8 cellular contexts compared by ENCODE assay signal in the genomic region with DNA sequence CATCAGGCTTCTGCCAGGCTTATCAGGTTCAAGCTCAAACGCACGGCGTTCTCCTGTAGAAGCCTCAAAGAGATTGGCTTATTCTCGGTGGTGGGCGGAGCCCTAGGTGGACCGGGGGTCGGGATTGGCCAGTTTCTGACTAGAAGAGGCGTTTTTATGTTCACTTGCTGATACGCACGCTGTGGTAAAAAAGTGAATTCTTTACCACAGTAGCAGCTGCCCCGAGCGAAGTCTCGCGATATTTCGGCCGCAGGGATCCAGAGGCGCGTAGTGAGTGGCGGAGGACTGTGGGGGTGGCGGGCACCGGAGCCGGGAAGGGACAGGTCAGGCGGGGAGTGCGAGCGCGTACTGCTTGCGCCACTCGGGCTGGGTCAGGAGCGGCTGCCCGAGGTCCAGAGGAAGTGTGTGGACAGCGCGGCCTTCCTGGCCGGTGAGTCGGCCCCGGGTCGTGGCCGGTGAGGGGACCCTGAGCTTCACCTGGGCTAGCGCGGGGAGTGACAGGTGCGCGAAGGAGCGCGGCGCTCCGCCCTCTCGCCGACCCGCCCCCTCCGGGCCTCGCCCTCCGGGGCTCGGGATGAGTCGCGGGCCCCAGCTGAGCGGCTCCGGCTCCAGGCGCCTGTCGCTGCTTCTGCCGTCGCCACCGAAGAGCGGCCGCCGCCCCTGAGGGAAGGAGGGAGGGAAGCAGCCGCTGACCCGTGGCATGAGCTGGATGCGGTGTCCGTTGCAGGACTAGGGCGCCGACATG. TPM values are rescaled to one million over a fixed set of nuclear protein-coding genes. Genes with fewer than 3 reads are reported as not detected.
DNase-seq lines count a peak whose midpoint lies in the region; ATAC-seq and TF ChIP-seq lines count a peak whose summit lies in the region.

A gene with protein sequence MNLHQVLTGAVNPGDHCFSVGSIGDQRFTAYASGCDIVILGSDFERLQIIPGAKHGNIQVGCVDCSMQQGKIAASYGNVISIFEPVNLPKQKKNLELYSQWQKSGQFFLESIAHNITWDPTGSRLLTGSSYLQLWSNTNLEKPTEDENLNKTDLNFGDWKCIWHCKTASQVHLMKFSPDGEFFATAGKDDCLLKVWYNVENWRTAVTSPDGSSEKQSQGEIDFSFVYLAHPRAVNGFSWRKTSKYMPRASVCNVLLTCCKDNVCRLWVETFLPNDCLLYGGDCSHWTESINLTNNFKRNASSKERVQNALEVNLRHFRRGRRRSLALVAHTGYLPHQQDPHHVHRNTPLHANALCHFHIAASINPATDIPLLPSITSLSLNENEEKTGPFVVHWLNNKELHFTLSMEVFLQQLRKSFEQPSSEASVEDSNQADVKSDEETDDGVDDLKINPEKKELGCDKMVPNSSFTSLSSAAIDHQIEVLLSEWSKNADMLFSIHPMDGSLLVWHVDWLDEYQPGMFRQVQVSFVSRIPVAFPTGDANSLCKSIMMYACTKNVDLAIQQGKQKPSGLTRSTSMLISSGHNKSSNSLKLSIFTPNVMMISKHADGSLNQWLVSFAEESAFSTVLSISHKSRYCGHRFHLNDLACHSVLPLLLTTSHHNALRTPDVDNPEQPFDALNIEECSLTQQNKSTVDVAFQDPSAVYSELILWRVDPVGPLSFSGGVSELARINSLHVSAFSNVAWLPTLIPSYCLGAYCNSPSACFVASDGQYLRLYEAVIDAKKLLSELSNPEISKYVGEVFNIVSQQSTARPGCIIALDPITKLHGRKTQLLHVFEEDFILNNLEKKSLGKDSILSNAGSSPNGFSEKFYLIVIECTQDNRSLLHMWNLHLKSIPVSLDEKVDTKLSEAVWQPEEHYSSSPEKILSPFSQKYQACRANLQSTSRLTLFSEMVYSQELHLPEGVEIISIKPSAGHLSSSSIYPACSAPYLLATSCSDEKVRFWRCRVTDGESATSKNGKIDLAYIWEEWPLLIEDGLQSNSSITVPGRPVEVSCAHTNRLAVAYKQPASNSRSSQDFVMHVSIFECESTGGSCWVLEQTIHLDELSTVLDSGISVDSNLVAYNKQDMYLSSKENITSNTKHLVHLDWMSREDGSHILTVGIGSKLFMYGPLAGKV (N-terminal part only) (plus strand): TSS at position 260 of the 745 bp plus-strand sequence. CDS start 483 bp downstream, at position 743.

- H3K4me1 Mint-ChIP-seq in activated B cell treated with CpG ODN at 0.5 μM for 24 hours (peaks cover 48% of the 10 kb centered on the region), immature natural killer cell (peaks cover 38 to 50% of the 10 kb centered on the region in 2 donors)

- DNase-seq in AG04449 (ENCODE audit: low read depth, low spot score) (peak; percentile 96), NCI-H345 (lab: John Stamatoyannopoulos, UW) (peak; percentile 98), activated B cell treated with CpG ODN at 0.5 μM for 24 hours (peak; percentile 95), caudate nucleus (lab: John Stamatoyannopoulos, UW) (peak; percentile 80 to 100 (median 97)), immature natural killer cell (peak; percentile 96 to 98 (median 98)), smooth muscle cell of the brain vasculature (ENCODE audit: low read depth, low spot score) (peak; percentile 97)

- POLR2A ChIA-PET in AG04449 (lab: Yijun Ruan, JAX) = interaction anchor here (0.6 to 1.2 kb wide), 8 partner anchors 10 to 349 kb away, joined by 3 to 8 read pairs (median 3); a partner anchor contains a TSS
- POLR2A ChIA-PET in activated B cell treated with CpG ODN at 0.5 μM for 24 hours (lab: Charles Lee) = interaction anchor here (0.5 to 2.3 kb wide), 41 partner anchors 9 to 368 kb away, joined by 3 to 37 read pairs (median 6); a partner anchor contains a TSS

- CTCF ChIA-PET in AG04449 (lab: Yijun Ruan, JAX) (interaction anchor here (0.6 to 3.3 kb wide), 6 partner anchors 10 to 341 kb away, joined by 3 to 19 read pairs (median 4); a partner anchor contains a TSS), activated B cell treated with CpG ODN at 0.5 μM for 24 hours (lab: Charles Lee) (interaction anchor here (0.8 to 2.3 kb wide), 6 partner anchors 22 to 341 kb away, joined by 3 to 15 read pairs (median 4); a partner anchor contains a TSS)

- peak within 1 kb of the TSS; percentile 99 for H3K4me3 Mint-ChIP-seq in activated B cell treated with CpG ODN at 0.5 μM for 24 hours
- H3K4me3 Mint-ChIP-seq in immature natural killer cell = peak within 1 kb of the TSS; percentile 94 to 100 (median 99)

- peak within 1 kb of the TSS; percentile 98 for H3K27ac Mint-ChIP-seq in activated B cell treated with CpG ODN at 0.5 μM for 24 hours
- H3K27ac Mint-ChIP-seq in immature natural killer cell = peak within 1 kb of the TSS; percentile 95 to 100 (median 98)

- ATAC-seq in HG03196 (IDR thresholded peaks at IDR 0.05; ENCODE audit: unreplicated experiment) (peak; percentile 81), activated B cell treated with CpG ODN at 0.5 μM for 24 hours (ENCODE audit: low read depth) (peak; percentile 82)

- TF ChIP-seq CTCF in AG04449 (IDR thresholded peaks at IDR 0.05; ENCODE audit: insufficient read depth, low read length, missing control alignments) (no peak), activated B cell treated with CpG ODN at 0.5 μM for 24 hours (IDR thresholded peaks at IDR 0.05) (no peak)

- H3K36me3 Mint-ChIP-seq in activated B cell treated with CpG ODN at 0.5 μM for 24 hours (ENCODE audit: low read depth) (peaks cover 10% of the 10 kb centered on the region), immature natural killer cell (no peaks in the 10 kb centered on the region)

- in situ Hi-C loops in GM18951 (cut with MboI; ENCODE audit: low sequenced_read_pairs, unreplicated experiment) = no loop called here

- peak; percentile 71 for TF ChIP-seq POLR2A in GM18951 (IDR thresholded peaks at IDR 0.05; ENCODE audit: extremely low read depth, insufficient read depth, insufficient read length)

- H3K27ac ChIP-seq in caudate nucleus (ENCODE audit: low read depth, low read length) = peak within 1 kb of the TSS; percentile 97

- H3K27me3 Mint-ChIP-seq in activated B cell treated with CpG ODN at 0.5 μM for 24 hours (peaks cover 2% of the 10 kb centered on the region), immature natural killer cell (ENCODE audit: low read depth in 3 of 3) (peaks cover 6 to 13% (median 7%) of the 10 kb centered on the region in 3 donors)

- H3K9me3 Mint-ChIP-seq in activated B cell treated with CpG ODN at 0.5 μM for 24 hours = no peaks in the 10 kb centered on the region
- no peaks in the 10 kb centered on the region for H3K9me3 Mint-ChIP-seq in immature natural killer cell

- intact Hi-C loops in activated B cell treated with CpG ODN at 0.5 μM for 24 hours (cut with micrococcal nuclease) = loop anchor here (1.0 to 5.0 kb wide), 10 partner anchors 12 to 1386 kb away; a partner anchor contains a TSS

- peak within 1 kb of the TSS; percentile 99 for H3K4me3 ChIP-seq in AG04449 (ENCODE audit: low read depth, low read length)

RNA-seq across cellular contexts. Expression of the gene that starts here (rescaled TPM):
- total RNA-seq in activated B cell treated with CpG ODN at 0.5 μM for 24 hours = 66.8 and 76.9 TPM in 2 replicates
- polyA plus RNA-seq in immature natural killer cell = 10 to 100 TPM; 14.0 to 15.6 (median 14.7) TPM

Comparison
In these comparisons a context has a peak if more than half of its experiments do, and no peak if none do; other contexts are left out.
1. Peak in every context shown above with its lines: DNase-seq, ATAC-seq, H3K4me3 ChIP-seq and H3K27ac ChIP-seq.